In genomic region chr3:175287361-175287963, GRCh38 we compare ENCODE assay signal across 10 cellular contexts.
DNase-seq lines count a peak whose midpoint lies in the region; ATAC-seq and TF ChIP-seq lines count a peak whose summit lies in the region.
"Had no signal": no experiment of that assay in that cellular context is flagged by ENCODE, and none has a peak within 500 bp of the region (broad histone marks: within the 10 kb centered on the region; RNA-seq: fewer than 3 reads in every experiment).

No MANE protein-coding gene starts in this region.

- TF ChIP-seq POLR2A in transverse colon (IDR thresholded peaks at IDR 0.05), result no peak

- H3K4me1 Mint-ChIP-seq in chondrocyte (ENCODE audit: low read depth), result peaks cover 2% of the 10 kb centered on the region

- H3K27me3 Mint-ChIP-seq in chondrocyte (ENCODE audit: low read depth), result no peaks in the 10 kb centered on the region

- no peaks in the 10 kb centered on the region for H3K4me1 ChIP-seq in transverse colon

- H3K36me3 Mint-ChIP-seq in chondrocyte (ENCODE audit: low read depth), result no peaks in the 10 kb centered on the region

- no peak for TF ChIP-seq EP300 in transverse colon (IDR thresholded peaks at IDR 0.05; ENCODE audit: low read depth)

- ATAC-seq in GM18909 (IDR thresholded peaks at IDR 0.05; ENCODE audit: poor library complexity, unreplicated experiment), result peak; percentile 97
- peak; percentile 100 for ATAC-seq in HG02610 (IDR thresholded peaks at IDR 0.05; ENCODE audit: unreplicated experiment)
- peak; percentile 97 for ATAC-seq in HG03378 (IDR thresholded peaks at IDR 0.05; ENCODE audit: unreplicated experiment)
- ATAC-seq: K562 had no signal

- no peaks in the 10 kb centered on the region for H3K27me3 ChIP-seq in transverse colon
- H3K27me3 ChIP-seq: uterus had no signal

- no peak overlapping the region for H3K4me3 Mint-ChIP-seq in chondrocyte (ENCODE audit: unreplicated experiment)

- in situ Hi-C loops in transverse colon (cut with MboI; ENCODE audit: low pct_ligation_motif_present in 1 of 4, low pct_unique_long_range_greater_than_20kb in 1 of 4, low sequenced_read_pairs in 3 of 4), result no loop called here

- H3K27ac Mint-ChIP-seq in chondrocyte (ENCODE audit: unreplicated experiment), result no peak overlapping the region

- no peak overlapping the region for H3K27ac ChIP-seq in transverse colon
- H3K27ac ChIP-seq: uterus had no signal

- no peak overlapping the region for H3K4me3 ChIP-seq in transverse colon
- H3K4me3 ChIP-seq: K562, uterus had no signal

- peak; percentile 43 for DNase-seq in non-pigmented ciliary epithelial cell (ENCODE audit: low read depth)
- DNase-seq in chondrocyte (ENCODE audit: low spot score), result no peak
- DNase-seq in NCI-H1105 treated with DMSO at 0.1 percent for 48 hours (lab: John Stamatoyannopoulos, UW), result no peak
- no peak for DNase-seq in transverse colon
- DNase-seq: SK-N-SH, uterus had no signal

- no peak for TF ChIP-seq CTCF in chondrocyte (IDR thresholded peaks at IDR 0.05)
- TF ChIP-seq CTCF in transverse colon (IDR thresholded peaks at IDR 0.05), result no peak

- 82 to 89% methylated on average over 3 of the region's 3 CpGs for WGBS in transverse colon (ENCODE audit: low coverage in 1 of 2), 2 donors

- no peaks in the 10 kb centered on the region for H3K36me3 ChIP-seq in transverse colon
- H3K36me3 ChIP-seq: uterus had no signal

- intact Hi-C loops in transverse colon (cut with DNase I; ENCODE audit: low total_unique reads), result no loop called here

- H3K9me3 Mint-ChIP-seq in chondrocyte (ENCODE audit: low read depth), result no peaks in the 10 kb centered on the region

- no peaks in the 10 kb centered on the region for H3K9me3 ChIP-seq in transverse colon
- H3K9me3 ChIP-seq: SK-N-SH, uterus had no signal
